Comparison of ENCODE assay signal across 1 cellular context in genomic region chr12:66140726-66141125, GRCh38.
TF ChIP-seq lines count a peak whose summit lies in the region.

No MANE protein-coding gene starts in this region.

TF ChIP-seq in GM12878, 131 proteins besides CTCF, POLR2A, EP300 and RAD21:
- TF ChIP-seq CBX5 (IDR thresholded peaks at IDR 0.05; ENCODE audit: low read depth) = peak; percentile 98
- TF ChIP-seq ZBTB40 (IDR thresholded peaks at IDR 0.05; ENCODE audit: borderline replicate concordance) = no peak
- TF ChIP-seq RELB (IDR thresholded peaks at IDR 0.05; ENCODE audit: low read depth) = 0 out of 2 replicates have a peak, but pooled peaks have one; percentile 25
- TF ChIP-seq WRNIP1 (IDR thresholded peaks at IDR 0.05; ENCODE audit: borderline replicate concordance, low read depth, low read length) = no peak
- 0 out of 2 replicates have a peak, but pooled peaks have one; percentile 6 for TF ChIP-seq SMC3 (IDR thresholded peaks at IDR 0.05; ENCODE audit: borderline replicate concordance, low read length)
